8 cellular contexts compared by ENCODE assay signal in the genomic region with DNA sequence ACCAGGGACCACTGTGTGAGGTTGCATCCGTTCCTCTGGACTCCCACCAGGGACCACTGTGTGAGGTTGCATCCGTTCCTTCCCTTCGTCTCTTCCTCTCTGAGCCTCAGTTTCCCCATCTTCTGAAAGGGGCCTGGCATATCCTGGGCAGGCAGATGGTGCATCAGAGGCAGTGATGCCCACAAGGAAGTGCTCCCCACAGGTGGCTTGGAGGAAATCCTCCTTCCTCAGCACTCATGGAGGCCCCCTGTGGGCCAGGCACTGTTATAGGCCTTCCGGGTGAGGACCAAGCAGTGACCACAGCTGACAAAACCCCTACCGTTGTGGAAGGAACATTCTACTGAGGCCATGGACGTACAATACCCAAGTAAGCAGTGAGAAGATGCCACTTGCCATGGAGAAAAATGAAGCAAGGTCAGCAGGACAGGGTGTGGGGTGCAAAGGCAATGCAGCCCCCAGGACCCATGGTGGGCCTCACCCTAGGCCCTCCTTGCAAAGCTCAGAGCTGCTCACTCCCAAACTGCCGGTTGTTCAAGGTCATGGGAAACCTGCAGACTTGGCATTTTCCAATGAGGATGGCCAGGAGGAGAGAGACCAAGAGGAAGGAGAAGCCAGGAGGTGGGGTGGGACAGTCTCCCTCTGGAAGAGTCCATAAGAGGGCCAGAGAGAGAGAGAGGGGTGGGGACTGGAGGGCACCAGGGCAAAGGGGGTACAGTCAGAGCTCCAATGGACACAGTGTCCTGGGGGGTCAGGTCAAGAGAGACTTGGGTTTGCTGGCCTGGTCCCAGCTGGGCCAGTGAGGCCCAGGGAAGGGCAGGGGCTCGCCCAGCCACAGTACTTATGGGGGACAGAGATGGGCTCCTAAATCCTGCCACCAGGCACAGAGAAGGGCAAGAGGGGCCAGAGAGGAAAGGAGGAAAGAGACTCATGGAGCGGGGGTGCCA. TPM values are rescaled to one million over a fixed set of nuclear protein-coding genes. Genes with fewer than 3 reads are reported as not detected.
DNase-seq lines count a peak whose midpoint lies in the region; ATAC-seq and TF ChIP-seq lines count a peak whose summit lies in the region.

No MANE protein-coding gene starts in this region.

- peaks cover 0 to 32% (median 26%) of the 10 kb centered on the region in 5 donors for H3K4me1 ChIP-seq in subcutaneous abdominal adipose tissue (ENCODE audit: control insufficient read depth in 5 of 5, insufficient read depth in 5 of 5, low read length in 5 of 5)

- peak; percentile 87 for DNase-seq in HuH-7 (ENCODE audit: low spot score)
- peak; percentile 67 for DNase-seq in astrocyte of the hippocampus (ENCODE audit: low read depth, low spot score)
- no peak for DNase-seq in kidney epithelial cell (ENCODE audit: low read depth)
- no peak for DNase-seq in stimulated activated CD8-positive, alpha-beta memory T cell treated with anti-CD3 and anti-CD28 coated beads, Interleukin-4, amount 100 ng/mL, for 48 hours

- H3K27me3 ChIP-seq in kidney epithelial cell (ENCODE audit: control insufficient read depth, insufficient read depth, low read length) (no peaks in the 10 kb centered on the region), subcutaneous abdominal adipose tissue (ENCODE audit: control insufficient read depth in 5 of 5, insufficient read depth in 4 of 5, low read length in 5 of 5) (peaks cover 0 to 9% (median 0%) of the 10 kb centered on the region in 5 donors)

- H3K9me3 ChIP-seq in subcutaneous abdominal adipose tissue (ENCODE audit: control insufficient read depth in 5 of 5, low read length in 5 of 5), result no peaks in the 10 kb centered on the region

- ATAC-seq in HG02840 (IDR thresholded peaks at IDR 0.05; ENCODE audit: low FRiP score, unreplicated experiment) (no peak), HG03108 (IDR thresholded peaks at IDR 0.05; ENCODE audit: unreplicated experiment) (no peak)

- H3K9ac ChIP-seq in subcutaneous abdominal adipose tissue (ENCODE audit: low read length in 5 of 5), result no peak overlapping the region

- TF ChIP-seq CTCF in C4-2B (conservative IDR thresholded peaks at IDR 0.05) (no peak; the same call in 1 of the 2 replicates), kidney epithelial cell (IDR thresholded peaks at IDR 0.05; ENCODE audit: insufficient read depth, low read length, poor library complexity, severe bottlenecking) (peak; percentile 51)

- H3K4me3 ChIP-seq in kidney epithelial cell (ENCODE audit: low read depth, low read length), result no peak overlapping the region
- H3K4me3 ChIP-seq in subcutaneous abdominal adipose tissue (ENCODE audit: low read depth in 1 of 5, low read length in 5 of 5), result peak overlapping the region in 2 of 5 donors; percentile 5 to 22

- H3K36me3 ChIP-seq in kidney epithelial cell (ENCODE audit: control insufficient read depth, insufficient read depth, low read length), result no peaks in the 10 kb centered on the region
- no peaks in the 10 kb centered on the region for H3K36me3 ChIP-seq in subcutaneous abdominal adipose tissue (ENCODE audit: control insufficient read depth in 5 of 5, insufficient read depth in 5 of 5, low read length in 5 of 5)

- peak overlapping the region; percentile 25; the same call in 1 of the 2 replicates for H3K27ac ChIP-seq in C4-2B
- H3K27ac ChIP-seq in subcutaneous abdominal adipose tissue (ENCODE audit: low read depth, low read length), result peak overlapping the region; percentile 10

RNA-seq across cellular contexts. Expression of a gene that starts 51.1 kb away (rescaled TPM):
- not detected in 2 replicates for total RNA-seq in kidney epithelial cell

RNA-seq across cellular contexts. Expression of a gene that starts 56.2 kb away (rescaled TPM):
- 52.6 and 57.2 TPM in 2 replicates for total RNA-seq in kidney epithelial cell

Comparison
In these comparisons a context has a peak if more than half of its experiments do, and no peak if none do; other contexts are left out.
1. DNase-seq: peak in HuH-7 (single experiment) and astrocyte of the hippocampus (single experiment); none in kidney epithelial cell (single experiment) and stimulated activated CD8-positive, alpha-beta memory T cell treated with anti-CD3 and anti-CD28 coated beads, Interleukin-4, amount 100 ng/mL, for 48 hours (single experiment).